18 cellular contexts compared by ENCODE assay signal in genomic region chr5:34555699-34556513, GRCh38.
DNase-seq lines count a peak whose midpoint lies in the region; ATAC-seq and TF ChIP-seq lines count a peak whose summit lies in the region.
"Had no signal": no experiment of that assay in that cellular context is flagged by ENCODE, and none has a peak within 500 bp of the region (broad histone marks: within the 10 kb centered on the region; RNA-seq: fewer than 3 reads in every experiment).

No MANE protein-coding gene starts in this region.

- H3K27ac ChIP-seq in duodenal mucosa (ENCODE audit: low read depth, low read length) (no peak overlapping the region), RWPE1 (no peak overlapping the region)
- no peak overlapping the region for H3K27ac ChIP-seq in CD8-positive, alpha-beta T cell (ENCODE audit: low read depth, low read length)
- H3K27ac ChIP-seq: GM23248, neural progenitor cell had no signal

- no peak overlapping the region for H3K9ac ChIP-seq in duodenal mucosa (ENCODE audit: low read depth in 1 of 2, low read length in 2 of 2)
- H3K9ac ChIP-seq: GM23248, neural progenitor cell had no signal

- ATAC-seq in HG03196 (IDR thresholded peaks at IDR 0.05; ENCODE audit: unreplicated experiment) = no peak
- no peak for ATAC-seq in CD8-positive, alpha-beta T cell

- no peaks in the 10 kb centered on the region for H3K36me3 ChIP-seq in duodenal mucosa (ENCODE audit: control insufficient read depth in 1 of 2, insufficient read depth in 2 of 2, low read length in 2 of 2)
- no peaks in the 10 kb centered on the region for H3K36me3 ChIP-seq in CD8-positive, alpha-beta T cell (ENCODE audit: insufficient read depth, low read length)
- H3K36me3 ChIP-seq: neural progenitor cell had no signal

- no peaks in the 10 kb centered on the region for H3K9me3 Mint-ChIP-seq in mesothelial cell of epicardium
- no peaks in the 10 kb centered on the region for H3K9me3 Mint-ChIP-seq in CD8-positive, alpha-beta T cell
- H3K9me3 Mint-ChIP-seq: activated CD4-positive, alpha-beta memory T cell treated with anti-CD3 and anti-CD28 coated beads for 36 hours; activated T-cell treated with anti-CD3 and anti-CD28 coated beads, Interleukin-2, amount 50 U/mL, for 24 hours; neural progenitor cell; type B pancreatic cell had no signal

- POLR2A ChIA-PET in RWPE1 (lab: Yijun Ruan, JAX; ENCODE audit: low non-redundant PET) = no interaction called here
- POLR2A ChIA-PET in CD8-positive, alpha-beta T cell (lab: Charles Lee) = no interaction called here

- H3K36me3 Mint-ChIP-seq in mesothelial cell of epicardium = no peaks in the 10 kb centered on the region
- no peaks in the 10 kb centered on the region for H3K36me3 Mint-ChIP-seq in CD8-positive, alpha-beta T cell
- H3K36me3 Mint-ChIP-seq: activated CD4-positive, alpha-beta memory T cell treated with anti-CD3 and anti-CD28 coated beads for 36 hours; neural progenitor cell; type B pancreatic cell had no signal

- no peaks in the 10 kb centered on the region for H3K27me3 ChIP-seq in duodenal mucosa (ENCODE audit: control insufficient read depth in 1 of 2, insufficient read depth in 2 of 2, low read length in 2 of 2)
- H3K27me3 ChIP-seq in CD8-positive, alpha-beta T cell (ENCODE audit: insufficient read depth, low read length) = no peaks in the 10 kb centered on the region
- H3K27me3 ChIP-seq: neural progenitor cell had no signal

- intact Hi-C loops in CD8-positive, alpha-beta T cell (cut with DNase I, micrococcal nuclease) = no loop called here

- TF ChIP-seq CTCF in mesothelial cell of epicardium (IDR thresholded peaks at IDR 0.05; ENCODE audit: unreplicated experiment) = no peak
- no peak for TF ChIP-seq CTCF in RWPE1 (conservative IDR thresholded peaks at IDR 0.05; ENCODE audit: low read depth)
- TF ChIP-seq CTCF in CD8-positive, alpha-beta T cell (IDR thresholded peaks at IDR 0.05) = no peak

- DNase-seq in HT-29 (ENCODE audit: low spot score) (peak; percentile 83), NCI-H524 treated with DMSO at 0.1 percent for 48 hours (lab: John Stamatoyannopoulos, UW) (peak; percentile 21), mesothelial cell of epicardium (ENCODE audit: low spot score in 2 of 2, unreplicated experiment in 2 of 2) (no peak), RWPE1 (ENCODE audit: low spot score) (no peak), superior temporal gyrus (ENCODE audit: extremely low spot score) (no peak)
- DNase-seq in CD8-positive, alpha-beta T cell = no peak
- DNase-seq: activated CD4-positive, alpha-beta memory T cell treated with anti-CD3 and anti-CD28 coated beads for 36 hours; activated naive CD4-positive, alpha-beta T cell treated with anti-CD3 and anti-CD28 coated beads, Interleukin-2, amount 50 U/mL, for 16 hours; activated T-cell treated with anti-CD3 and anti-CD28 coated beads, Interleukin-2, amount 50 U/mL, for 24 hours; erythroblast; GM23248; NCI-H1092; stimulated activated naive CD4-positive, alpha-beta T cell had no signal

- CTCF ChIA-PET in RWPE1 (lab: Yijun Ruan, JAX) = interaction anchor here (0.5 to 0.6 kb wide), 2 partner anchors 53 to 878 kb away, joined by 3 read pairs; no protein-coding TSS in a partner anchor
- CTCF ChIA-PET in CD8-positive, alpha-beta T cell (lab: Charles Lee) = interaction anchor here (0.6 kb wide), 1 partner anchor 24 kb away, joined by 3 read pairs; no protein-coding TSS in a partner anchor

- peaks cover 6 to 15% of the 10 kb centered on the region in 2 donors for H3K4me1 ChIP-seq in duodenal mucosa (ENCODE audit: control insufficient read depth in 1 of 2, insufficient read depth in 2 of 2, low read length in 2 of 2)
- H3K4me1 ChIP-seq in CD8-positive, alpha-beta T cell (ENCODE audit: insufficient read depth, low read length) = no peaks in the 10 kb centered on the region
- H3K4me1 ChIP-seq: neural progenitor cell had no signal

- no peak overlapping the region for H3K4me3 Mint-ChIP-seq in mesothelial cell of epicardium
- H3K4me3 Mint-ChIP-seq in CD8-positive, alpha-beta T cell = no peak overlapping the region
- H3K4me3 Mint-ChIP-seq: activated CD4-positive, alpha-beta memory T cell treated with anti-CD3 and anti-CD28 coated beads for 36 hours; activated T-cell treated with anti-CD3 and anti-CD28 coated beads, Interleukin-2, amount 50 U/mL, for 24 hours; B cell; neural progenitor cell; type B pancreatic cell had no signal

- H3K27me3 Mint-ChIP-seq in mesothelial cell of epicardium (ENCODE audit: low read depth) = no peaks in the 10 kb centered on the region
- no peaks in the 10 kb centered on the region for H3K27me3 Mint-ChIP-seq in CD8-positive, alpha-beta T cell (ENCODE audit: low read depth)
- H3K27me3 Mint-ChIP-seq: activated CD4-positive, alpha-beta memory T cell treated with anti-CD3 and anti-CD28 coated beads for 36 hours; B cell; type B pancreatic cell had no signal

- H3K27ac Mint-ChIP-seq in mesothelial cell of epicardium = peak overlapping the region; percentile 47
- no peak overlapping the region for H3K27ac Mint-ChIP-seq in CD8-positive, alpha-beta T cell
- H3K27ac Mint-ChIP-seq: activated CD4-positive, alpha-beta memory T cell treated with anti-CD3 and anti-CD28 coated beads for 36 hours; activated T-cell treated with anti-CD3 and anti-CD28 coated beads, Interleukin-2, amount 50 U/mL, for 24 hours; B cell; neural progenitor cell; type B pancreatic cell had no signal

- peaks cover 10% of the 10 kb centered on the region for H3K4me1 Mint-ChIP-seq in mesothelial cell of epicardium
- H3K4me1 Mint-ChIP-seq in CD8-positive, alpha-beta T cell (ENCODE audit: low read depth) = no peaks in the 10 kb centered on the region
- H3K4me1 Mint-ChIP-seq: B cell had no signal

- H3K9me3 ChIP-seq in duodenal mucosa (ENCODE audit: control insufficient read depth in 1 of 2, low read length in 2 of 2) = no peaks in the 10 kb centered on the region
- no peaks in the 10 kb centered on the region for H3K9me3 ChIP-seq in CD8-positive, alpha-beta T cell (ENCODE audit: low read length)

- H3K4me3 ChIP-seq in duodenal mucosa (ENCODE audit: low read depth in 1 of 2, low read length in 2 of 2) = peak overlapping the region; percentile 31 to 37
- no peak overlapping the region for H3K4me3 ChIP-seq in CD8-positive, alpha-beta T cell (ENCODE audit: low read depth, low read length)
- H3K4me3 ChIP-seq: GM23248, neural progenitor cell had no signal

Comparison
In these comparisons a context has a peak if more than half of its experiments do, and no peak if none do; other contexts are left out.
1. DNase-seq: peak in HT-29 (single experiment) and NCI-H524 treated with DMSO at 0.1 percent for 48 hours (single experiment); none in mesothelial cell of epicardium (0 of 2), RWPE1 (single experiment), superior temporal gyrus (single experiment) and CD8-positive, alpha-beta T cell (0 of 7).